Comparison of ENCODE assay signal across 8 cellular contexts in genomic region chr12:57754411-57755193, GRCh38. TPM values are rescaled to one million over a fixed set of nuclear protein-coding genes. Genes with fewer than 3 reads are reported as not detected.
DNase-seq lines count a peak whose midpoint lies in the region; ATAC-seq, FAIRE-seq and TF ChIP-seq lines count a peak whose summit lies in the region.

MARCHF9 (plus strand) TSS chr12:57755103; CDS start chr12:57755529, 426 bp downstream.

- peak within 1 kb of the TSS; percentile 94 to 100 (median 97) for H3K27ac Mint-ChIP-seq in naive thymus-derived CD8-positive, alpha-beta T cell
- H3K27ac Mint-ChIP-seq in stimulated activated naive CD8-positive, alpha-beta T cell treated with anti-CD3 and anti-CD28 coated beads, Interleukin-15, amount 100 ng/mL, for 72 hours, result peak within 1 kb of the TSS in 1 of 2 donors; percentile 13

- CTCF ChIA-PET in AG04449 (lab: Yijun Ruan, JAX), result interaction anchor here (0.8 to 1.4 kb wide), 6 partner anchors 9 to 150 kb away, joined by 3 to 5 read pairs (median 3); partner anchors contain the start of gene TSFM

- POLR2A ChIA-PET in AG04449 (lab: Yijun Ruan, JAX), result no interaction called here
- POLR2A ChIA-PET in naive thymus-derived CD8-positive, alpha-beta T cell (lab: Charles Lee), result interaction anchor here (0.6 to 2.6 kb wide), 8 partner anchors 10 to 142 kb away, joined by 3 to 13 read pairs (median 4); partner anchors contain the start of genes EEF1AKMT3, METTL1, TSFM and TSPAN31

- no peaks in the 10 kb centered on the region for H3K9me3 Mint-ChIP-seq in naive thymus-derived CD8-positive, alpha-beta T cell
- no peaks in the 10 kb centered on the region for H3K9me3 Mint-ChIP-seq in stimulated activated naive CD8-positive, alpha-beta T cell treated with anti-CD3 and anti-CD28 coated beads, Interleukin-15, amount 100 ng/mL, for 72 hours

- no peak for TF ChIP-seq POLR2A in erythroblast (IDR thresholded peaks at IDR 0.05; ENCODE audit: low read length)

- peak; percentile 29 for ATAC-seq in HG03571 (IDR thresholded peaks at IDR 0.05; ENCODE audit: unreplicated experiment)
- ATAC-seq in naive thymus-derived CD8-positive, alpha-beta T cell, result peak; percentile 41 to 45
- peak; percentile 50 for ATAC-seq in stimulated activated naive CD8-positive, alpha-beta T cell treated with anti-CD3 and anti-CD28 coated beads, Interleukin-15, amount 100 ng/mL, for 72 hours

- no peak for TF ChIP-seq CTCF in AG04449 (IDR thresholded peaks at IDR 0.05; ENCODE audit: insufficient read depth, low read length, missing control alignments)

- H3K4me3 ChIP-seq in AG04449 (ENCODE audit: low read depth, low read length), result peak within 1 kb of the TSS; percentile 56

- H3K4me1 Mint-ChIP-seq in naive thymus-derived CD8-positive, alpha-beta T cell, result peaks cover 48 to 73% (median 67%) of the 10 kb centered on the region in 4 donors
- peaks cover 70% of the 10 kb centered on the region for H3K4me1 Mint-ChIP-seq in stimulated activated naive CD8-positive, alpha-beta T cell treated with anti-CD3 and anti-CD28 coated beads, Interleukin-15, amount 100 ng/mL, for 72 hours

- no peak for DNase-seq in AG04449 (ENCODE audit: low read depth, low spot score)
- DNase-seq in GM19239 (ENCODE audit: insufficient read length, low spot score), result peak; percentile 82
- DNase-seq in NOMO-1 treated with DMSO at 0.1 percent for 48 hours (lab: John Stamatoyannopoulos, UW; ENCODE audit: unreplicated experiment), result peak; percentile 38
- DNase-seq in activated T-cell treated with anti-CD3 and anti-CD28 coated beads for 1 hour (ENCODE audit: low read depth), result peak; percentile 76
- DNase-seq in erythroblast (lab: John Stamatoyannopoulos, UW), result peak; percentile 67 to 75
- peak; percentile 67 to 94 (median 81) for DNase-seq in naive thymus-derived CD8-positive, alpha-beta T cell
- DNase-seq in stimulated activated naive CD8-positive, alpha-beta T cell treated with anti-CD3 and anti-CD28 coated beads, Interleukin-15, amount 100 ng/mL, for 72 hours, result peak; percentile 67 to 81

- no peaks in the 10 kb centered on the region for H3K27me3 Mint-ChIP-seq in naive thymus-derived CD8-positive, alpha-beta T cell
- H3K27me3 Mint-ChIP-seq in stimulated activated naive CD8-positive, alpha-beta T cell treated with anti-CD3 and anti-CD28 coated beads, Interleukin-15, amount 100 ng/mL, for 72 hours, result no peaks in the 10 kb centered on the region

- H3K4me3 Mint-ChIP-seq in naive thymus-derived CD8-positive, alpha-beta T cell, result peak within 1 kb of the TSS; percentile 84 to 100 (median 92)
- peak within 1 kb of the TSS; percentile 92 to 93 for H3K4me3 Mint-ChIP-seq in stimulated activated naive CD8-positive, alpha-beta T cell treated with anti-CD3 and anti-CD28 coated beads, Interleukin-15, amount 100 ng/mL, for 72 hours

- FAIRE-seq in GM19239 (lab: Jason Lieb, UNC), result no peak

- H3K36me3 Mint-ChIP-seq in naive thymus-derived CD8-positive, alpha-beta T cell, result peaks cover 0 to 31% (median 0%) of the 10 kb centered on the region in 3 donors

RNA-seq across cellular contexts. Expression of gene MARCHF9, which starts in this region (rescaled TPM):
- total RNA-seq in naive thymus-derived CD8-positive, alpha-beta T cell, result 10 to 100 TPM; 59.5 to 64.8 TPM
- polyA plus RNA-seq in naive thymus-derived CD8-positive, alpha-beta T cell, result 1 to 10 TPM; 2.2 to 6.6 (median 4.5) TPM
